Comparison of ENCODE assay signal across 19 cellular contexts in the genomic region with DNA sequence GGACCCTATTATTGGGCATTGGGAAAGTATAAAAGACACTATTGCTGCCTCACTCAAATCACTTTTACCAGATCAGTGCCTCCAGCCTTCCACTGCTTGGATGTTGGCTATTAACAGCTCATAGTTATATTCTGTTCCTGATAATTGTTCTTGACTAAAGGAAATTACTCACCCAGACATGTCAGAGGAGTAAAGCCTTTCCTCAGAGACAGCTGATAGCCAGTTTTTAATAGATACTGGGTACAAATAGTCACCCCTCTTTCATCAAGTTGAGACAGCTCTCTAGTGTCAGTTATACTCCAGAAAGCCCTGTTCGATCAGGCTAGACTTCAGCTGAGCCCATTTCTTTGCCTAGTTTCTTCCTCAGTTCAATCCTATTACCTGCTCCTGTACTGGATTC.
DNase-seq lines count a peak whose midpoint lies in the region; ATAC-seq, FAIRE-seq and TF ChIP-seq lines count a peak whose summit lies in the region.
"Had no signal": no experiment of that assay in that cellular context is flagged by ENCODE, and none has a peak within 500 bp of the region (broad histone marks: within the 10 kb centered on the region; RNA-seq: fewer than 3 reads in every experiment).

No MANE protein-coding gene starts in this region.

- peak overlapping the region; percentile 79 for H2AFZ ChIP-seq in keratinocyte (ENCODE audit: control insufficient read depth, low read length)
- H2AFZ ChIP-seq: PC-9 had no signal

- intact Hi-C loops in Right ventricle myocardium inferior (cut with DNase I) (loop anchor here (10.0 kb wide), 1 partner anchor 408 kb away; no protein-coding TSS in a partner anchor), cardiac septum (cut with DNase I) (loop anchor here (10.0 kb wide), 1 partner anchor 298 kb away; no protein-coding TSS in a partner anchor), vagina (cut with DNase I) (no loop called here)

- H3K4me1 ChIP-seq in keratinocyte (ENCODE audit: control insufficient read depth, extremely low read depth, insufficient read depth, low read length): peaks cover 5% of the 10 kb centered on the region
- H3K4me1 ChIP-seq in vagina: no peaks in the 10 kb centered on the region

- H3K27me3 ChIP-seq in keratinocyte (ENCODE audit: control insufficient read depth, extremely low read depth, insufficient read depth, low read length) (no peaks in the 10 kb centered on the region), vagina (no peaks in the 10 kb centered on the region)
- H3K27me3 ChIP-seq: MG63 had no signal

- H3K4me3 ChIP-seq in keratinocyte (ENCODE audit: control insufficient read depth in 2 of 3, extremely low read depth in 1 of 3, insufficient read depth in 2 of 3, low read depth in 1 of 3, low read length in 3 of 3) (no peak overlapping the region), vagina (no peak overlapping the region)
- H3K4me3 ChIP-seq: MG63, PC-9, SK-N-MC had no signal

- H3K9me3 ChIP-seq in keratinocyte (ENCODE audit: control insufficient read depth, low read depth, low read length): no peaks in the 10 kb centered on the region
- no peaks in the 10 kb centered on the region for H3K9me3 ChIP-seq in vagina
- H3K9me3 ChIP-seq: MG63 had no signal

- no peak for TF ChIP-seq POLR2A in vagina (IDR thresholded peaks at IDR 0.05)

- H3K36me3 ChIP-seq in keratinocyte (ENCODE audit: control insufficient read depth in 2 of 2, extremely low read depth in 1 of 2, insufficient read depth in 2 of 2, low read length in 2 of 2) (no peaks in the 10 kb centered on the region), vagina (no peaks in the 10 kb centered on the region)
- H3K36me3 ChIP-seq: MG63 had no signal

- peak overlapping the region; percentile 38 for H3K4me2 ChIP-seq in keratinocyte (ENCODE audit: control insufficient read depth, extremely low read depth, insufficient read depth, low read depth, low read length)
- H3K4me2 ChIP-seq: PC-9 had no signal

- no peak overlapping the region for H3K9ac ChIP-seq in keratinocyte (ENCODE audit: control insufficient read depth, extremely low read depth, insufficient read depth, low read length)

- peak; percentile 85 for FAIRE-seq in keratinocyte (lab: Jason Lieb, UNC)
- FAIRE-seq: H1 had no signal

- no peaks in the 10 kb centered on the region for H4K20me1 ChIP-seq in keratinocyte (ENCODE audit: control insufficient read depth, extremely low read depth, insufficient read depth, low read length)

- TF ChIP-seq CTCF in keratinocyte (optimal IDR thresholded peaks at IDR 0.05 in 1 of 3, IDR thresholded peaks at IDR 0.05 in 1 of 3, conservative IDR thresholded peaks at IDR 0.05 in 1 of 3; ENCODE audit: extremely low read depth in 1 of 3, insufficient read depth in 2 of 3, low read length in 3 of 3) (no peak), vagina (IDR thresholded peaks at IDR 0.05) (no peak)

- dilution Hi-C loops in keratinocyte (cut with MboI; ENCODE audit: extremely low pct_ligation_motif_present, low sequenced_read_pairs): no loop called here

- ATAC-seq in Right ventricle myocardium inferior (peak; percentile 58), HG03378 (IDR thresholded peaks at IDR 0.05; ENCODE audit: unreplicated experiment) (no peak), GM19463 (IDR thresholded peaks at IDR 0.05; ENCODE audit: unreplicated experiment) (no peak)

- no peak for DNase-seq in Right ventricle myocardium inferior (ENCODE audit: missing footprints)
- DNase-seq in cardiac septum (ENCODE audit: low spot score): no peak
- peak; percentile 29 for DNase-seq in glomerular endothelial cell (ENCODE audit: extremely low read depth, low read depth, low spot score)
- no peak for DNase-seq in keratinocyte (ENCODE audit: low read depth, low spot score)
- DNase-seq in NCI-H510A (lab: John Stamatoyannopoulos, UW): no peak
- no peak for DNase-seq in vagina (ENCODE audit: extremely low spot score in 2 of 2)
- DNase-seq: Calu3; CD4-positive, alpha-beta T cell; MG63; NCI-H1092; NCI-H146; NCI-H2081; NCI-H510A treated with DMSO at 0.1 percent for 48 hours; PC-9 had no signal

- H3K79me2 ChIP-seq in keratinocyte (ENCODE audit: control insufficient read depth, insufficient read depth, low read length): no peaks in the 10 kb centered on the region

- H3K27ac ChIP-seq in keratinocyte (ENCODE audit: control insufficient read depth, insufficient read depth, low read length) (peak overlapping the region; percentile 35), vagina (no peak overlapping the region)
- H3K27ac ChIP-seq: 22Rv1, PC-9, SK-N-MC had no signal

- no peaks in the 10 kb centered on the region for H3K9me1 ChIP-seq in keratinocyte (ENCODE audit: control insufficient read depth, extremely low read depth, insufficient read depth, low read length)
